27 cellular contexts compared by ENCODE assay signal in genomic region chr10:51436805-51437204, GRCh38.
DNase-seq lines count a peak whose midpoint lies in the region; ATAC-seq and TF ChIP-seq lines count a peak whose summit lies in the region.
"Had no signal": no experiment of that assay in that cellular context is flagged by ENCODE, and none has a peak within 500 bp of the region (broad histone marks: within the 10 kb centered on the region; RNA-seq: fewer than 3 reads in every experiment).

No MANE protein-coding gene starts in this region.

- WGBS in psoas muscle, 3 donors = 85 to 91% (median 89%) methylated on average over 4 of the region's 4 CpGs

- intact Hi-C loops in psoas muscle (cut with DNase I) = loop anchor here in 1 of 2 donors (10.0 kb wide), 1 partner anchor 778 kb away; no protein-coding TSS in a partner anchor

- H3K9me3 ChIP-seq in psoas muscle = no peaks in the 10 kb centered on the region
- H3K9me3 ChIP-seq: A549; BE2C; BLaER1; BLaER1 treated with 17β-estradiol and CSF1 and Interleukin-3, amounts not matched to agents 10 nM and 100 nM; Caco-2 had no signal

- H3K27me3 ChIP-seq in psoas muscle (ENCODE audit: insufficient read depth in 3 of 3, low read length in 2 of 3) = no peaks in the 10 kb centered on the region
- H3K27me3 ChIP-seq: BE2C; BLaER1; BLaER1 treated with 17β-estradiol and CSF1 and Interleukin-3, amounts not matched to agents 10 nM and 100 nM had no signal

- no peak overlapping the region for H3K4me3 ChIP-seq in psoas muscle
- H3K4me3 ChIP-seq: A549; BLaER1; BLaER1 treated with 17β-estradiol and CSF1 and Interleukin-3, amounts not matched to agents 10 nM and 100 nM had no signal

- H3K4me1 ChIP-seq in psoas muscle = peaks cover 36% of the 10 kb centered on the region
- H3K4me1 ChIP-seq: A549; BE2C; BLaER1; BLaER1 treated with 17β-estradiol and CSF1 and Interleukin-3, amounts not matched to agents 10 nM and 100 nM; Caco-2 had no signal

- no peaks in the 10 kb centered on the region for H3K36me3 ChIP-seq in psoas muscle (ENCODE audit: insufficient read depth in 1 of 2, low read depth in 1 of 2)
- H3K36me3 ChIP-seq: BE2C; BLaER1; BLaER1 treated with 17β-estradiol and CSF1 and Interleukin-3, amounts not matched to agents 10 nM and 100 nM had no signal

- no peak for TF ChIP-seq CTCF in psoas muscle (IDR thresholded peaks at IDR 0.05)

- H3K27ac ChIP-seq in psoas muscle = no peak overlapping the region
- H3K27ac ChIP-seq: 22Rv1; A549; BLaER1; BLaER1 treated with 17β-estradiol and CSF1 and Interleukin-3, amounts not matched to agents 10 nM and 100 nM; C4-2B had no signal

- peak; percentile 56 to 82 (median 67) for ATAC-seq in psoas muscle
- ATAC-seq: A549; CD8-positive, alpha-beta T cell had no signal

- no peak for DNase-seq in psoas muscle
- no peak for DNase-seq in NCI-H1417 treated with DMSO at 0.1 percent for 48 hours (lab: John Stamatoyannopoulos, UW)
- DNase-seq: 8988T; ACHN; AML-193; BE2C; C1 segment of cervical spinal cord; Caco-2; Calu3; CD4-positive, alpha-beta memory T cell; CD4-positive, alpha-beta T cell; CD4-positive, CD25-positive, alpha-beta regulatory T cell; CD8-positive, alpha-beta memory T cell; CD8-positive, alpha-beta T cell; COR-L47; DMS 273 treated with DMSO at 0.1 percent for 48 hours; DMS153; DMS53; DMS79; DMS79 treated with DMSO at 0.1 percent for 48 hours; DND-41; EL had no signal
